22 cellular contexts compared by ENCODE assay signal in genomic region chr5:91076138-91076537, GRCh38.
DNase-seq lines count a peak whose midpoint lies in the region; ATAC-seq, FAIRE-seq and TF ChIP-seq lines count a peak whose summit lies in the region.
"Had no signal": no experiment of that assay in that cellular context is flagged by ENCODE, and none has a peak within 500 bp of the region (broad histone marks: within the 10 kb centered on the region; RNA-seq: fewer than 3 reads in every experiment).

No MANE protein-coding gene starts in this region.

- H3K4me3 ChIP-seq in AG10803 (ENCODE audit: low read length) (no peak overlapping the region), GM23248 (no peak overlapping the region), astrocyte (ENCODE audit: insufficient read depth, low read depth, low read length) (no peak overlapping the region), left lung (no peak overlapping the region), pancreas (no peak overlapping the region)
- H3K4me3 ChIP-seq: PC-9 had no signal

- no peaks in the 10 kb centered on the region for H3K9me2 ChIP-seq in GM23248 (ENCODE audit: insufficient read depth)

- H3K79me2 ChIP-seq in GM23248 (ENCODE audit: insufficient read depth) (no peaks in the 10 kb centered on the region), astrocyte (ENCODE audit: insufficient read depth, low read length) (no peaks in the 10 kb centered on the region)

- intact Hi-C loops in left lung (cut with DNase I) (no loop called here), pancreas (cut with DNase I) (no loop called here)

- H3K9ac ChIP-seq in GM23248 (no peak overlapping the region), astrocyte (ENCODE audit: low read length) (no peak overlapping the region)

- in situ Hi-C loops in GM23248 (cut with MboI), result no loop called here

- H3K36me3 ChIP-seq in GM23248 (ENCODE audit: low read depth) (no peaks in the 10 kb centered on the region), astrocyte (ENCODE audit: insufficient read depth, low read length) (no peaks in the 10 kb centered on the region), left lung (no peaks in the 10 kb centered on the region), pancreas (no peaks in the 10 kb centered on the region)

- H4K20me1 ChIP-seq in GM23248 (ENCODE audit: insufficient read depth) (no peaks in the 10 kb centered on the region), astrocyte (ENCODE audit: insufficient read depth, low read length) (no peaks in the 10 kb centered on the region)

- no peaks in the 10 kb centered on the region for H3K27me3 Mint-ChIP-seq in astrocyte (ENCODE audit: low read depth, unreplicated experiment)
- H3K27me3 Mint-ChIP-seq: IgD-negative memory B cell had no signal

- ATAC-seq in left lung (peak; percentile 57), GM18907 (IDR thresholded peaks at IDR 0.05; ENCODE audit: unreplicated experiment) (no peak), pancreas (no peak), GM21526 (IDR thresholded peaks at IDR 0.05; ENCODE audit: low FRiP score, unreplicated experiment) (no peak)

- no peaks in the 10 kb centered on the region for H3K9me3 Mint-ChIP-seq in astrocyte (ENCODE audit: unreplicated experiment)
- H3K9me3 Mint-ChIP-seq: IgD-negative memory B cell had no signal

- H3K27me3 ChIP-seq in GM23248 (replicated peaks; ENCODE audit: insufficient read depth), result no peaks in the 10 kb centered on the region
- H3K27me3 ChIP-seq in astrocyte (ENCODE audit: insufficient read depth, low read length), result no peaks in the 10 kb centered on the region
- no peaks in the 10 kb centered on the region for H3K27me3 ChIP-seq in left lung
- H3K27me3 ChIP-seq in pancreas, result no peaks in the 10 kb centered on the region

- TF ChIP-seq CTCF in AG10803 (conservative IDR thresholded peaks at IDR 0.05; ENCODE audit: low read length) (no peak), astrocyte (IDR thresholded peaks at IDR 0.05; ENCODE audit: insufficient read depth, low read depth, low read length) (no peak), left lung (IDR thresholded peaks at IDR 0.05) (no peak), pancreas (IDR thresholded peaks at IDR 0.05) (no peak)

- H3K27ac ChIP-seq in GM23248 (no peak overlapping the region), astrocyte (ENCODE audit: low read depth, low read length) (no peak overlapping the region), left lung (no peak overlapping the region), pancreas (no peak overlapping the region)
- H3K27ac ChIP-seq: PC-9 had no signal

- no peak overlapping the region for H3K4me3 Mint-ChIP-seq in astrocyte (ENCODE audit: unreplicated experiment)
- H3K4me3 Mint-ChIP-seq: IgD-negative memory B cell had no signal

- peaks cover 37% of the 10 kb centered on the region for H3F3A ChIP-seq in GM23248 (ENCODE audit: insufficient read depth)

- peaks cover 30% of the 10 kb centered on the region for H3K4me1 Mint-ChIP-seq in astrocyte (ENCODE audit: low read depth, unreplicated experiment)

- H3K4me2 ChIP-seq in GM23248 (ENCODE audit: unreplicated experiment) (peak overlapping the region; percentile 8), astrocyte (ENCODE audit: low read length) (no peak overlapping the region)
- H3K4me2 ChIP-seq: PC-9 had no signal

- no peak for FAIRE-seq in astrocyte (lab: Jason Lieb, UNC)
- FAIRE-seq in pancreas (lab: Jason Lieb, UNC), result no peak
- FAIRE-seq: GM12891, GM18507, H54, HTR-8/SVneo had no signal

- H2AFZ ChIP-seq in GM23248 (no peak overlapping the region), astrocyte (ENCODE audit: low read depth, low read length) (no peak overlapping the region)
- H2AFZ ChIP-seq: PC-9 had no signal

- peaks cover 50% of the 10 kb centered on the region for H3K4me1 ChIP-seq in GM23248 (ENCODE audit: insufficient read depth)
- no peaks in the 10 kb centered on the region for H3K4me1 ChIP-seq in astrocyte (ENCODE audit: insufficient read depth, low read length)
- H3K4me1 ChIP-seq in left lung, result peaks cover 0 to 9% of the 10 kb centered on the region in 2 donors
- H3K4me1 ChIP-seq in pancreas, result peaks cover 0 to 6% (median 5%) of the 10 kb centered on the region in 3 donors

- no peaks in the 10 kb centered on the region for H3K9me3 ChIP-seq in GM23248 (ENCODE audit: low read depth)
- H3K9me3 ChIP-seq in astrocyte (ENCODE audit: insufficient read depth, low read depth, low read length), result no peaks in the 10 kb centered on the region
- no peaks in the 10 kb centered on the region for H3K9me3 ChIP-seq in left lung
- H3K9me3 ChIP-seq in pancreas, result no peaks in the 10 kb centered on the region

- no peaks in the 10 kb centered on the region for H3K36me3 Mint-ChIP-seq in astrocyte (ENCODE audit: low read depth, unreplicated experiment)
- H3K36me3 Mint-ChIP-seq: IgD-negative memory B cell had no signal

- H3K27ac Mint-ChIP-seq in astrocyte (ENCODE audit: unreplicated experiment), result no peak overlapping the region
- H3K27ac Mint-ChIP-seq: IgD-negative memory B cell had no signal

- peak; percentile 24 for DNase-seq in AG10803 (ENCODE audit: low read depth)
- DNase-seq in GM23248, result peak; percentile 62
- DNase-seq in astrocyte (ENCODE audit: low read depth), result peak; percentile 28
- no peak for DNase-seq in left lung
- no peak for DNase-seq in pancreas
- DNase-seq in ureter (ENCODE audit: low spot score), result no peak
- DNase-seq: C1 segment of cervical spinal cord, Karpas-422, MM.1S, NCI-H1092, NCI-H1436 treated with DMSO at 0.1 percent for 48 hours, NCI-H2029 treated with DMSO at 0.1 percent for 48 hours, NCI-H2171, NCI-H526, PC-9 had no signal

Comparison
In these comparisons a context has a peak if more than half of its experiments do, and no peak if none do; other contexts are left out.
1. DNase-seq: peak in AG10803 (single experiment), GM23248 (single experiment) and astrocyte (single experiment); none in left lung (0 of 2), pancreas (0 of 6) and ureter (single experiment).